Comparison of ENCODE assay signal across 22 cellular contexts in genomic region chr13:64716936-64717335, GRCh38.
DNase-seq lines count a peak whose midpoint lies in the region; ATAC-seq and TF ChIP-seq lines count a peak whose summit lies in the region.
"Had no signal": no experiment of that assay in that cellular context is flagged by ENCODE, and none has a peak within 500 bp of the region (broad histone marks: within the 10 kb centered on the region; RNA-seq: fewer than 3 reads in every experiment).

No MANE protein-coding gene starts in this region.

- peak overlapping the region; percentile 83 for H3K27ac Mint-ChIP-seq in neural progenitor cell
- H3K27ac Mint-ChIP-seq: CD8-positive, alpha-beta memory T cell; HFFc6 had no signal

- in situ Hi-C loops in mammary epithelial cell (cut with MboI; ENCODE audit: low sequenced_read_pairs in 2 of 2): no loop called here
- in situ Hi-C loops in transverse colon (cut with MboI; ENCODE audit: low pct_ligation_motif_present in 1 of 4, low pct_unique_long_range_greater_than_20kb in 1 of 4, low sequenced_read_pairs in 3 of 4): no loop called here

- no peaks in the 10 kb centered on the region for H3K79me2 ChIP-seq in mammary epithelial cell (ENCODE audit: insufficient read depth, low read length)
- no peaks in the 10 kb centered on the region for H3K79me2 ChIP-seq in SU-DHL-6 (ENCODE audit: insufficient read depth, low read length)
- no peaks in the 10 kb centered on the region for H3K79me2 ChIP-seq in neural progenitor cell (ENCODE audit: low read depth)

- no peak for DNase-seq in mammary epithelial cell
- no peak for DNase-seq in breast epithelium (ENCODE audit: low spot score in 2 of 2)
- DNase-seq in neural progenitor cell (ENCODE audit: low spot score): no peak
- DNase-seq in heart right ventricle: no peak
- no peak for DNase-seq in effector memory CD4-positive, alpha-beta T cell
- no peak for DNase-seq in transverse colon
- DNase-seq: CD8-positive, alpha-beta memory T cell; DMS53; GDM1; HFFc6; MM.1S; NCI-H1048; NCI-H1417 treated with DMSO at 0.1 percent for 48 hours; NCI-H187; NCI-H2107; NCI-H510A treated with DMSO at 0.1 percent for 48 hours; NCI-H748 treated with DMSO at 0.1 percent for 48 hours; Right ventricle myocardium superior had no signal

- H3K9me3 ChIP-seq in mammary epithelial cell (replicated peaks; ENCODE audit: insufficient read depth, low read length) (no peaks in the 10 kb centered on the region), breast epithelium (no peaks in the 10 kb centered on the region), SU-DHL-6 (ENCODE audit: insufficient read depth, low read length) (no peaks in the 10 kb centered on the region), neural progenitor cell (ENCODE audit: low read depth) (no peaks in the 10 kb centered on the region), heart right ventricle (peaks cover 0 to 20% (median 0%) of the 10 kb centered on the region in 11 donors), transverse colon (no peaks in the 10 kb centered on the region)
- H3K9me3 ChIP-seq in effector memory CD4-positive, alpha-beta T cell (ENCODE audit: control insufficient read depth, low read length): no peaks in the 10 kb centered on the region

- intact Hi-C loops in mammary epithelial cell (cut with micrococcal nuclease) (no loop called here), breast epithelium (cut with DNase I; ENCODE audit: low total_unique reads) (no loop called here), heart right ventricle (cut with DNase I) (no loop called here), transverse colon (cut with DNase I; ENCODE audit: low total_unique reads) (no loop called here)

- no peak overlapping the region for H3K4me3 Mint-ChIP-seq in neural progenitor cell
- H3K4me3 Mint-ChIP-seq: CD8-positive, alpha-beta memory T cell; HFFc6 had no signal

- H3F3A ChIP-seq in SU-DHL-6 (ENCODE audit: insufficient read depth) (no peaks in the 10 kb centered on the region), neural progenitor cell (ENCODE audit: low read depth) (no peaks in the 10 kb centered on the region)

- peaks cover 31% of the 10 kb centered on the region for H3K4me1 Mint-ChIP-seq in neural progenitor cell
- H3K4me1 Mint-ChIP-seq: CD8-positive, alpha-beta memory T cell had no signal

- H3K4me3 ChIP-seq in mammary epithelial cell (replicated peaks in 1 of 3; ENCODE audit: insufficient read depth in 1 of 3, low read depth in 2 of 3, low read length in 3 of 3) (no peak overlapping the region), breast epithelium (no peak overlapping the region), SU-DHL-6 (ENCODE audit: insufficient read depth, low read length, poor library complexity, severe bottlenecking) (no peak overlapping the region), neural progenitor cell (no peak overlapping the region), heart right ventricle (no peak overlapping the region), transverse colon (no peak overlapping the region)
- no peak overlapping the region for H3K4me3 ChIP-seq in effector memory CD4-positive, alpha-beta T cell (ENCODE audit: insufficient read depth, low read depth, low read length, poor library complexity, severe bottlenecking)

- CTCF ChIA-PET in mammary epithelial cell (lab: Charles Lee; ENCODE audit: low non-redundant PET): no interaction called here

- H3K9me3 Mint-ChIP-seq in neural progenitor cell: peaks cover 24% of the 10 kb centered on the region

- H3K36me3 ChIP-seq in mammary epithelial cell (ENCODE audit: insufficient read depth, low read length) (no peaks in the 10 kb centered on the region), breast epithelium (no peaks in the 10 kb centered on the region), SU-DHL-6 (ENCODE audit: low read length) (no peaks in the 10 kb centered on the region), neural progenitor cell (peaks cover 4% of the 10 kb centered on the region), heart right ventricle (no peaks in the 10 kb centered on the region), transverse colon (no peaks in the 10 kb centered on the region)
- no peaks in the 10 kb centered on the region for H3K36me3 ChIP-seq in effector memory CD4-positive, alpha-beta T cell (ENCODE audit: control insufficient read depth, insufficient read depth, low read length)

- ATAC-seq in heart right ventricle (no peak), GM19023 (IDR thresholded peaks at IDR 0.05; ENCODE audit: unreplicated experiment) (no peak)

- H3K4me1 ChIP-seq in mammary epithelial cell (ENCODE audit: insufficient read depth, low read length) (no peaks in the 10 kb centered on the region), breast epithelium (no peaks in the 10 kb centered on the region), neural progenitor cell (peaks cover 11% of the 10 kb centered on the region), heart right ventricle (no peaks in the 10 kb centered on the region), transverse colon (no peaks in the 10 kb centered on the region)
- no peaks in the 10 kb centered on the region for H3K4me1 ChIP-seq in effector memory CD4-positive, alpha-beta T cell (ENCODE audit: control insufficient read depth, insufficient read depth, low read length, poor library complexity, severe bottlenecking)

- H3K27me3 Mint-ChIP-seq in neural progenitor cell (ENCODE audit: insufficient read depth, low read depth): no peaks in the 10 kb centered on the region
- H3K27me3 Mint-ChIP-seq: CD8-positive, alpha-beta memory T cell had no signal

- no peak overlapping the region for H3K9ac ChIP-seq in mammary epithelial cell (ENCODE audit: insufficient read depth, low read length)
- no peak overlapping the region for H3K9ac ChIP-seq in SU-DHL-6 (ENCODE audit: low read length)
- no peak overlapping the region for H3K9ac ChIP-seq in neural progenitor cell

- TF ChIP-seq CTCF in mammary epithelial cell (conservative IDR thresholded peaks at IDR 0.05 in 1 of 2, IDR thresholded peaks at IDR 0.05 in 1 of 2; ENCODE audit: extremely low read depth in 1 of 2, insufficient read depth in 1 of 2, low read depth in 1 of 2, low read length in 2 of 2) (no peak), breast epithelium (IDR thresholded peaks at IDR 0.05) (no peak), SU-DHL-6 (IDR thresholded peaks at IDR 0.05; ENCODE audit: insufficient read depth, low read length, poor library complexity, severe bottlenecking) (no peak), neural progenitor cell (IDR thresholded peaks at IDR 0.05) (no peak), heart right ventricle (IDR thresholded peaks at IDR 0.05) (no peak), transverse colon (IDR thresholded peaks at IDR 0.05) (no peak)

- 64% methylated on average over 2 of the region's 2 CpGs for WGBS in mammary epithelial cell (ENCODE audit: low coverage, missing lambda C conversion rate)
- 60 to 66% methylated on average over 2 of the region's 2 CpGs for WGBS in heart right ventricle, 2 donors
- WGBS in transverse colon (ENCODE audit: low coverage in 1 of 2), 2 donors: 29 to 55% methylated on average over 2 of the region's 2 CpGs

- dilution Hi-C loops in mammary epithelial cell (cut with HindIII; ENCODE audit: low sequenced_read_pairs): no loop called here

- H3K4me2 ChIP-seq in mammary epithelial cell (ENCODE audit: insufficient read depth, low read depth, low read length) (no peak overlapping the region), SU-DHL-6 (ENCODE audit: low read depth, low read length, poor library complexity, severe bottlenecking) (no peak overlapping the region), neural progenitor cell (no peak overlapping the region)

- no peaks in the 10 kb centered on the region for H3K9me2 ChIP-seq in SU-DHL-6 (replicated peaks; ENCODE audit: insufficient read depth, low read length)

- TF ChIP-seq POLR2A in breast epithelium (IDR thresholded peaks at IDR 0.05): no peak
- TF ChIP-seq POLR2A in transverse colon (IDR thresholded peaks at IDR 0.05): no peak

- H3K27me3 ChIP-seq in mammary epithelial cell (ENCODE audit: insufficient read depth, low read length) (no peaks in the 10 kb centered on the region), breast epithelium (no peaks in the 10 kb centered on the region), SU-DHL-6 (ENCODE audit: low read length) (no peaks in the 10 kb centered on the region), neural progenitor cell (no peaks in the 10 kb centered on the region), heart right ventricle (no peaks in the 10 kb centered on the region), transverse colon (no peaks in the 10 kb centered on the region)
- H3K27me3 ChIP-seq in effector memory CD4-positive, alpha-beta T cell (replicated peaks; ENCODE audit: control insufficient read depth, insufficient read depth, low read length, poor library complexity, severe bottlenecking): no peaks in the 10 kb centered on the region

- H2AFZ ChIP-seq in mammary epithelial cell (ENCODE audit: low read depth, low read length) (peak overlapping the region; percentile 29), SU-DHL-6 (ENCODE audit: low read depth, low read length, severe bottlenecking) (peak overlapping the region; percentile 47), neural progenitor cell (replicated peaks) (no peak overlapping the region)

- no peaks in the 10 kb centered on the region for H4K20me1 ChIP-seq in mammary epithelial cell (ENCODE audit: insufficient read depth, low read length)
- no peaks in the 10 kb centered on the region for H4K20me1 ChIP-seq in SU-DHL-6 (ENCODE audit: low read depth, low read length)
- no peaks in the 10 kb centered on the region for H4K20me1 ChIP-seq in neural progenitor cell (ENCODE audit: low read depth)

- H3K36me3 Mint-ChIP-seq in neural progenitor cell: peaks cover 6% of the 10 kb centered on the region
- H3K36me3 Mint-ChIP-seq: CD8-positive, alpha-beta memory T cell had no signal

- no peak overlapping the region for H3K27ac ChIP-seq in mammary epithelial cell (ENCODE audit: insufficient read depth, low read depth, low read length)
- H3K27ac ChIP-seq in breast epithelium: no peak overlapping the region
- H3K27ac ChIP-seq in SU-DHL-6 (ENCODE audit: low read depth, low read length): no peak overlapping the region
- no peak overlapping the region for H3K27ac ChIP-seq in neural progenitor cell
- no peak overlapping the region for H3K27ac ChIP-seq in heart right ventricle
- no peak overlapping the region for H3K27ac ChIP-seq in effector memory CD4-positive, alpha-beta T cell (ENCODE audit: insufficient read depth, low read length, poor library complexity, severe bottlenecking)
- no peak overlapping the region for H3K27ac ChIP-seq in transverse colon
- H3K27ac ChIP-seq: 22Rv1, C4-2B had no signal

- no TSS peak for BruUV-seq in mammary epithelial cell (replicated peaks; lab: Mats Ljungman, UMichigan)

- TF ChIP-seq EP300 in transverse colon (IDR thresholded peaks at IDR 0.05; ENCODE audit: low read depth): no peak
